In the genomic region with DNA sequence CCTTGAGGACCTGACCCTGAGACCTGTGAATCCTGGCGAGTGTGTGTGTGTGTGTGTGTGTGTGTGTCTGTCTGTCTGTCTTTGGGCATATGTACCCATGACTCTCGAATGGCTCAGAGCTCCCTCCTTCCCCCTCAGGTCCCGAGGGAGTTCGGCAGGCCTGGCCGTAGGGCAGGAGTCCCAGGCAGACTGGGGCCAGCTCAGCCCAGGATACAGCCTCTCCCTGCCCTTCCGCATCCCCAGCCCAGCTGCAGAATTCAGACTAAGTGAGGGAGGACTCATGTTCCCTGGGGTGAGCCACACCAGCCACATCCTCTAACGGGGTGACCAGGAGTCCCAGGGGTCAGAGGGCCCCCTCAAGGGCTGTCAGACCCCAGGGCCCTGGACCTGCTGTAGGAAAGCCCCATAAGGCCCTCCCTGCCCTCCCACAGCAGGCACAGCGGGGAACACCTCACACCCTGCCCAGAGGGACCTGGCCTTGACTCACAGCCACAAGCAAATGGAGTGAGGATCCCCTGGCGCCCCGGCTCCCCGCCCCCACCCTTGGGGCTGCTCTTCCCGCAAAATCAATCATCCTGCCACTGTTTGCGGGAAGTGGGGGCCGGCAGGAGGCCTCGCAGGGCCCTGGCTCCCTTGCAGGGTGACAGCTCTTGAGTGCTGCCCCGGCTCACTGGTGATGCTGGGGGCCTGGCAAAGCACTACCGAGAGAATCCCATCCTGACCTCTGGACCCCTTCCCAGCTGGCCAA, we compare ENCODE assay signal across 15 cellular contexts.
DNase-seq lines count a peak whose midpoint lies in the region; ATAC-seq, FAIRE-seq and TF ChIP-seq lines count a peak whose summit lies in the region.
"Had no signal": no experiment of that assay in that cellular context is flagged by ENCODE, and none has a peak within 500 bp of the region (broad histone marks: within the 10 kb centered on the region; RNA-seq: fewer than 3 reads in every experiment).

No MANE protein-coding gene starts in this region.

- BruUV-seq in PC-9 (replicated peaks; lab: Mats Ljungman, UMichigan): no TSS peak

- WGBS in pancreas, 2 donors: 51 to 52% methylated on average over 16 of the region's 17 CpGs

- H3K27me3 Mint-ChIP-seq in activated naive CD8-positive, alpha-beta T cell treated with anti-CD3 and anti-CD28 coated beads, Interleukin-2, amount 50 U/mL, for 24 hours: no peaks in the 10 kb centered on the region
- no peaks in the 10 kb centered on the region for H3K27me3 Mint-ChIP-seq in activated naive CD8-positive, alpha-beta T cell treated with anti-CD3 and anti-CD28 coated beads for 36 hours

- ATAC-seq in activated naive CD8-positive, alpha-beta T cell treated with anti-CD3 and anti-CD28 coated beads, Interleukin-2, amount 50 U/mL, for 24 hours: peak; percentile 12
- peak; percentile 10 for ATAC-seq in esophagus mucosa
- ATAC-seq in GM19467 (IDR thresholded peaks at IDR 0.05; ENCODE audit: unreplicated experiment): no peak
- no peak for ATAC-seq in pancreas
- ATAC-seq: gastrocnemius medialis had no signal

- H2AFZ ChIP-seq in PC-9: 0 out of 2 replicates have a peak overlapping the region, but pooled peaks have one; percentile 16

- no peak for FAIRE-seq in pancreas (lab: Jason Lieb, UNC)
- FAIRE-seq: A204.1 had no signal

- H3K4me3 Mint-ChIP-seq in activated naive CD8-positive, alpha-beta T cell treated with anti-CD3 and anti-CD28 coated beads, Interleukin-2, amount 50 U/mL, for 24 hours: no peak overlapping the region
- H3K4me3 Mint-ChIP-seq in activated naive CD8-positive, alpha-beta T cell treated with anti-CD3 and anti-CD28 coated beads for 36 hours: no peak overlapping the region
- H3K4me3 Mint-ChIP-seq: activated naive CD4-positive, alpha-beta T cell treated with anti-CD3 and anti-CD28 coated beads, Interleukin-2, amount 10 ng/mL, durations not matched to agents 7 days and 5 days; nephron had no signal

- no peaks in the 10 kb centered on the region for H3K9me2 ChIP-seq in PC-9 (ENCODE audit: insufficient read depth)

- DNase-seq in activated naive CD8-positive, alpha-beta T cell treated with anti-CD3 and anti-CD28 coated beads, Interleukin-2, amount 50 U/mL, for 24 hours: no peak
- DNase-seq in activated naive CD8-positive, alpha-beta T cell treated with anti-CD3 and anti-CD28 coated beads for 36 hours: no peak
- peak; percentile 77 to 80 for DNase-seq in PC-9
- no peak for DNase-seq in pancreas
- DNase-seq in T-helper 1 cell: no peak
- DNase-seq: activated CD8-positive, alpha-beta memory T cell treated with anti-CD3 and anti-CD28 coated beads for 24 hours; activated naive CD4-positive, alpha-beta T cell treated with anti-CD3 and anti-CD28 coated beads, Interleukin-2, amount 10 ng/mL, durations not matched to agents 7 days and 5 days; gastrocnemius medialis; transverse colon had no signal

- intact Hi-C loops in PC-9 (cut with micrococcal nuclease; ENCODE audit: unreplicated experiment): loop anchor here (2.0 kb wide), 1 partner anchor 101 kb away; a partner anchor contains a TSS
- intact Hi-C loops in pancreas (cut with DNase I): no loop called here

- no peaks in the 10 kb centered on the region for H3K9me3 Mint-ChIP-seq in activated naive CD8-positive, alpha-beta T cell treated with anti-CD3 and anti-CD28 coated beads, Interleukin-2, amount 50 U/mL, for 24 hours
- no peaks in the 10 kb centered on the region for H3K9me3 Mint-ChIP-seq in activated naive CD8-positive, alpha-beta T cell treated with anti-CD3 and anti-CD28 coated beads for 36 hours
- H3K9me3 Mint-ChIP-seq: activated naive CD4-positive, alpha-beta T cell treated with anti-CD3 and anti-CD28 coated beads, Interleukin-2, amount 10 ng/mL, durations not matched to agents 7 days and 5 days; nephron had no signal

- no peaks in the 10 kb centered on the region for H3K4me1 Mint-ChIP-seq in activated naive CD8-positive, alpha-beta T cell treated with anti-CD3 and anti-CD28 coated beads, Interleukin-2, amount 50 U/mL, for 24 hours
- H3K4me1 Mint-ChIP-seq in activated naive CD8-positive, alpha-beta T cell treated with anti-CD3 and anti-CD28 coated beads for 36 hours: peaks cover 4% of the 10 kb centered on the region
- H3K4me1 Mint-ChIP-seq: activated naive CD4-positive, alpha-beta T cell treated with anti-CD3 and anti-CD28 coated beads, Interleukin-2, amount 10 ng/mL, durations not matched to agents 7 days and 5 days had no signal

- H3K27me3 ChIP-seq in PC-9 (ENCODE audit: insufficient read depth, low read depth) (no peaks in the 10 kb centered on the region), pancreas (no peaks in the 10 kb centered on the region)

- peaks cover 68% of the 10 kb centered on the region for H3K4me1 ChIP-seq in PC-9 (replicated peaks; ENCODE audit: insufficient read depth)
- no peaks in the 10 kb centered on the region for H3K4me1 ChIP-seq in pancreas
- H3K4me1 ChIP-seq: gastrocnemius medialis had no signal

- no peaks in the 10 kb centered on the region for H3K36me3 ChIP-seq in PC-9 (ENCODE audit: low read depth)
- H3K36me3 ChIP-seq in pancreas: no peaks in the 10 kb centered on the region
- H3K36me3 ChIP-seq: gastrocnemius medialis, transverse colon had no signal

- no peaks in the 10 kb centered on the region for H3K79me2 ChIP-seq in PC-9 (ENCODE audit: low read depth)

- no peak overlapping the region for H3K27ac Mint-ChIP-seq in activated naive CD8-positive, alpha-beta T cell treated with anti-CD3 and anti-CD28 coated beads, Interleukin-2, amount 50 U/mL, for 24 hours
- no peak overlapping the region for H3K27ac Mint-ChIP-seq in activated naive CD8-positive, alpha-beta T cell treated with anti-CD3 and anti-CD28 coated beads for 36 hours
- H3K27ac Mint-ChIP-seq: activated naive CD4-positive, alpha-beta T cell treated with anti-CD3 and anti-CD28 coated beads, Interleukin-2, amount 10 ng/mL, durations not matched to agents 7 days and 5 days had no signal

- no peaks in the 10 kb centered on the region for H3K36me3 Mint-ChIP-seq in activated naive CD8-positive, alpha-beta T cell treated with anti-CD3 and anti-CD28 coated beads, Interleukin-2, amount 50 U/mL, for 24 hours (ENCODE audit: low read depth)
- no peaks in the 10 kb centered on the region for H3K36me3 Mint-ChIP-seq in activated naive CD8-positive, alpha-beta T cell treated with anti-CD3 and anti-CD28 coated beads for 36 hours
- H3K36me3 Mint-ChIP-seq: activated naive CD4-positive, alpha-beta T cell treated with anti-CD3 and anti-CD28 coated beads, Interleukin-2, amount 10 ng/mL, durations not matched to agents 7 days and 5 days had no signal

- peak overlapping the region; percentile 100 for H3K27ac ChIP-seq in PC-9
- H3K27ac ChIP-seq in skin epidermis: peak overlapping the region in 18 of 21 experiments; percentile 22 to 92 (median 58)
- no peak overlapping the region for H3K27ac ChIP-seq in pancreas
- H3K27ac ChIP-seq: coronary artery, gastrocnemius medialis, transverse colon had no signal

- H3K9me3 ChIP-seq in PC-9 (ENCODE audit: insufficient read depth, low read depth) (no peaks in the 10 kb centered on the region), pancreas (no peaks in the 10 kb centered on the region)
- H3K9me3 ChIP-seq: gastrocnemius medialis, transverse colon had no signal

- H3K4me3 ChIP-seq in PC-9: peak overlapping the region; percentile 13; the same call in 1 of the 2 replicates
- H3K4me3 ChIP-seq in skin epidermis: no peak overlapping the region
- no peak overlapping the region for H3K4me3 ChIP-seq in pancreas
- H3K4me3 ChIP-seq: coronary artery, gastrocnemius medialis, transverse colon had no signal

- TF ChIP-seq CTCF in PC-9 (conservative IDR thresholded peaks at IDR 0.05) (no peak), pancreas (IDR thresholded peaks at IDR 0.05) (no peak)

- H4K20me1 ChIP-seq in PC-9 (ENCODE audit: insufficient read depth): no peaks in the 10 kb centered on the region

- peak overlapping the region; percentile 89 for H3K4me2 ChIP-seq in PC-9

- H3F3A ChIP-seq in PC-9 (ENCODE audit: insufficient read depth, low read depth): peaks cover 57% of the 10 kb centered on the region

- CTCF ChIA-PET in PC-9 (lab: Charles Lee): interaction anchor here (0.6 kb wide), 1 partner anchor 268 kb away, joined by 3 read pairs; no protein-coding TSS in a partner anchor

- POLR2A ChIA-PET in PC-9 (lab: Charles Lee; ENCODE audit: unreplicated experiment): interaction anchor here (0.7 kb wide), 1 partner anchor 28 kb away, joined by 4 read pairs; no protein-coding TSS in a partner anchor

Comparison
In these comparisons a context has a peak if more than half of its experiments do, and no peak if none do; other contexts are left out.
1. ATAC-seq: peak in activated naive CD8-positive, alpha-beta T cell treated with anti-CD3 and anti-CD28 coated beads, Interleukin-2, amount 50 U/mL, for 24 hours (single experiment) and esophagus mucosa (single experiment); none in GM19467 (single experiment) and pancreas (0 of 4).
2. DNase-seq: peak in PC-9 (2 of 2); none in activated naive CD8-positive, alpha-beta T cell treated with anti-CD3 and anti-CD28 coated beads, Interleukin-2, amount 50 U/mL, for 24 hours (single experiment), activated naive CD8-positive, alpha-beta T cell treated with anti-CD3 and anti-CD28 coated beads for 36 hours (single experiment), pancreas (0 of 6) and T-helper 1 cell (0 of 5).
3. H3K27ac ChIP-seq: peak in PC-9 (single experiment) and skin epidermis (18 of 21); none in pancreas (0 of 4).